Comparison of ENCODE assay signal across 25 cellular contexts in genomic region chr7:124724516-124725192, GRCh38. TPM values are rescaled to one million over a fixed set of nuclear protein-coding genes. Genes with fewer than 3 reads are reported as not detected.
A peak's percentile ranks its signal among the peaks of the same experiment; 100 is the strongest.
DNase-seq lines count a peak whose midpoint lies in the region; TF ChIP-seq lines count a peak whose summit lies in the region.
"Had no signal": no experiment of that assay in that cellular context is flagged by ENCODE, and none has a peak within 500 bp of the region (broad histone marks: within the 10 kb centered on the region; RNA-seq: fewer than 3 reads in every experiment).

No MANE protein-coding gene starts in this region.

- H3K4me3 ChIP-seq in vagina: no peak overlapping the region
- H3K4me3 ChIP-seq: heart right ventricle, right atrium auricular region, spleen, upper lobe of left lung had no signal

- H3K9me3 Mint-ChIP-seq in neural crest cell: peaks cover 6% of the 10 kb centered on the region
- H3K9me3 Mint-ChIP-seq: activated T-cell treated with anti-CD3 and anti-CD28 coated beads, Interleukin-2, amount 50 U/mL, for 24 hours; naive thymus-derived CD4-positive, alpha-beta T cell had no signal

- DNase-seq in amygdala (lab: John Stamatoyannopoulos, UW) (peak in 31 of 56 donors; percentile 4 to 81 (median 39)), hippocampal formation (lab: John Stamatoyannopoulos, UW) (peak; percentile 45 to 94), neural crest cell (ENCODE audit: low read depth, low spot score) (peak; percentile 8), NCI-H524 treated with DMSO at 0.1 percent for 48 hours (lab: John Stamatoyannopoulos, UW) (no peak), DMS153 treated with DMSO at 0.1 percent for 48 hours (lab: John Stamatoyannopoulos, UW; ENCODE audit: unreplicated experiment) (no peak), NCI-H1436 treated with DMSO at 0.1 percent for 48 hours (lab: John Stamatoyannopoulos, UW) (no peak), vagina (ENCODE audit: extremely low spot score in 2 of 2) (no peak)
- DNase-seq: activated naive CD4-positive, alpha-beta T cell; activated T-cell treated with anti-CD3 and anti-CD28 coated beads, Interleukin-2, amount 50 U/mL, for 24 hours; effector CD8-positive, alpha-beta T cell; heart right ventricle; left cardiac atrium; MM.1S; naive thymus-derived CD4-positive, alpha-beta T cell; NCI-H1417; NCI-H2081 treated with DMSO at 0.1 percent for 48 hours; spleen; T-helper 17 cell; upper lobe of left lung had no signal

- H3K9me3 ChIP-seq in vagina: no peaks in the 10 kb centered on the region
- H3K9me3 ChIP-seq: heart right ventricle, right atrium auricular region, spleen, upper lobe of left lung had no signal

- H3K4me3 Mint-ChIP-seq in neural crest cell: peak overlapping the region; percentile 45
- H3K4me3 Mint-ChIP-seq: activated T-cell treated with anti-CD3 and anti-CD28 coated beads, Interleukin-2, amount 50 U/mL, for 24 hours; brain; CD14-positive monocyte; naive thymus-derived CD4-positive, alpha-beta T cell; T-helper 17 cell had no signal

- no peaks in the 10 kb centered on the region for H3K27me3 ChIP-seq in vagina
- H3K27me3 ChIP-seq: heart right ventricle, right atrium auricular region, spleen, upper lobe of left lung had no signal

- TF ChIP-seq POLR2A in vagina (IDR thresholded peaks at IDR 0.05): no peak

- no peak overlapping the region for H3K27ac ChIP-seq in vagina
- H3K27ac ChIP-seq: heart right ventricle, KMS-11, right atrium auricular region, RWPE1, spleen, upper lobe of left lung had no signal

- no peaks in the 10 kb centered on the region for H3K36me3 ChIP-seq in vagina
- H3K36me3 ChIP-seq: heart right ventricle, right atrium auricular region, spleen, upper lobe of left lung had no signal

- peak overlapping the region; percentile 85 for H3K27ac Mint-ChIP-seq in neural crest cell (ENCODE audit: unreplicated experiment)
- H3K27ac Mint-ChIP-seq: activated T-cell treated with anti-CD3 and anti-CD28 coated beads, Interleukin-2, amount 50 U/mL, for 24 hours; brain; CD14-positive monocyte; naive thymus-derived CD4-positive, alpha-beta T cell; T-helper 17 cell had no signal

- peaks cover 5% of the 10 kb centered on the region for H3K36me3 Mint-ChIP-seq in neural crest cell (ENCODE audit: low read depth)
- H3K36me3 Mint-ChIP-seq: brain; CD14-positive monocyte; naive thymus-derived CD4-positive, alpha-beta T cell had no signal

- intact Hi-C loops in vagina (cut with DNase I): no loop called here

- no peak for TF ChIP-seq CTCF in neural crest cell (conservative IDR thresholded peaks at IDR 0.05)
- no peak for TF ChIP-seq CTCF in vagina (IDR thresholded peaks at IDR 0.05)

- peaks cover 44% of the 10 kb centered on the region for H3K4me1 Mint-ChIP-seq in neural crest cell
- H3K4me1 Mint-ChIP-seq: brain; CD14-positive monocyte; naive thymus-derived CD4-positive, alpha-beta T cell; T-helper 17 cell had no signal

- no peaks in the 10 kb centered on the region for H3K27me3 Mint-ChIP-seq in neural crest cell (ENCODE audit: low read depth)
- H3K27me3 Mint-ChIP-seq: activated T-cell treated with anti-CD3 and anti-CD28 coated beads, Interleukin-2, amount 50 U/mL, for 24 hours; brain had no signal

- H3K4me1 ChIP-seq in vagina: no peaks in the 10 kb centered on the region
- H3K4me1 ChIP-seq: heart right ventricle, right atrium auricular region, spleen, upper lobe of left lung had no signal

RNA-seq across cellular contexts. Expression of gene GPR37, which starts 40.9 kb away (rescaled TPM):
- total RNA-seq in neural crest cell (4.9 and 6.0 TPM in 2 replicates), vagina (0.98 TPM)
- total RNA-seq: activated CD8-positive, alpha-beta memory T cell treated with anti-CD3 and anti-CD28 coated beads for 36 hours; naive thymus-derived CD4-positive, alpha-beta T cell; T-helper 17 cell had no signal

Comparison
In these comparisons a context has a peak if more than half of its experiments do, and no peak if none do; other contexts are left out.
1. DNase-seq: peak in amygdala (31 of 56), hippocampal formation (2 of 2) and neural crest cell (single experiment); none in NCI-H524 treated with DMSO at 0.1 percent for 48 hours (single experiment), DMS153 treated with DMSO at 0.1 percent for 48 hours (single experiment), NCI-H1436 treated with DMSO at 0.1 percent for 48 hours (single experiment) and vagina (0 of 2).